In genomic region chr18:49861659-49862058, GRCh38 we compare ENCODE assay signal across 8 cellular contexts. TPM values are rescaled to one million over a fixed set of nuclear protein-coding genes. Genes with fewer than 3 reads are reported as not detected.
DNase-seq lines count a peak whose midpoint lies in the region; ATAC-seq and TF ChIP-seq lines count a peak whose summit lies in the region.

No MANE protein-coding gene starts in this region.

- no peak overlapping the region for H3K4me2 ChIP-seq in GM23338

- no peaks in the 10 kb centered on the region for H4K20me1 ChIP-seq in GM23338 (replicated peaks; ENCODE audit: insufficient read depth)

- no peak overlapping the region for H3K4me3 Mint-ChIP-seq in GM23338

- H3K27ac ChIP-seq in GM23338 (ENCODE audit: low read depth) (no peak overlapping the region), ascending aorta (no peak overlapping the region), right lobe of liver (no peak overlapping the region)

- WGBS in right lobe of liver (ENCODE audit: insufficient coverage, low coverage, low lambda C conversion rate, missing lambda C conversion rate) = 39% methylated on average over 3 of the region's 3 CpGs

- peaks cover 2% of the 10 kb centered on the region for H3K27me3 Mint-ChIP-seq in GM23338 (ENCODE audit: insufficient read depth, low read depth, poor library complexity)

- H3K79me2 ChIP-seq in GM23338 (replicated peaks; ENCODE audit: insufficient read depth) = no peaks in the 10 kb centered on the region

- TF ChIP-seq CTCF in BJ (IDR thresholded peaks at IDR 0.05; ENCODE audit: insufficient read depth, low read depth, low read length) (peak; percentile 49), GM23338 (conservative IDR thresholded peaks at IDR 0.05; ENCODE audit: low read depth in 2 of 2) (peak; percentile 45 to 54), ascending aorta (IDR thresholded peaks at IDR 0.05) (peak in 2 of 3 experiments; percentile 20 to 29), right lobe of liver (IDR thresholded peaks at IDR 0.05) (peak; percentile 35 to 52 (median 46))

- peaks cover 9% of the 10 kb centered on the region for H3K4me1 ChIP-seq in GM23338 (ENCODE audit: insufficient read depth)
- H3K4me1 ChIP-seq in ascending aorta = no peaks in the 10 kb centered on the region
- H3K4me1 ChIP-seq in right lobe of liver = peaks cover 0 to 11% (median 2%) of the 10 kb centered on the region in 4 donors

- DNase-seq in BJ (ENCODE audit: low read depth) (no peak), GM23338 (ENCODE audit: low spot score) (peak; percentile 12), ascending aorta (ENCODE audit: low spot score in 2 of 2) (no peak), right lobe of liver (no peak), NCI-H187 (lab: John Stamatoyannopoulos, UW) (no peak), NOMO-1 treated with DMSO at 0.1 percent for 48 hours (lab: John Stamatoyannopoulos, UW; ENCODE audit: unreplicated experiment) (no peak)
- DNase-seq in activated CD4-positive, CD25-positive, alpha-beta regulatory T cell (lab: John Stamatoyannopoulos, UW) = no peak

- H3F3A ChIP-seq in GM23338 (replicated peaks; ENCODE audit: low read depth) = no peaks in the 10 kb centered on the region

- no peak overlapping the region for H3K4me3 ChIP-seq in BJ (ENCODE audit: low read depth, low read length)
- H3K4me3 ChIP-seq in GM23338 = no peak overlapping the region
- no peak overlapping the region for H3K4me3 ChIP-seq in ascending aorta
- H3K4me3 ChIP-seq in right lobe of liver = no peak overlapping the region

- H3K4me1 Mint-ChIP-seq in GM23338 = peaks cover 13% of the 10 kb centered on the region

- H3K9me3 Mint-ChIP-seq in GM23338 = no peaks in the 10 kb centered on the region

- no peak for ATAC-seq in GM23338
- ATAC-seq in right lobe of liver = peak in 1 of 4 donors; percentile 16
- ATAC-seq in GM18873 (IDR thresholded peaks at IDR 0.05; ENCODE audit: low FRiP score, unreplicated experiment) = no peak

- no peak overlapping the region for H3K27ac Mint-ChIP-seq in GM23338

- POLR2A ChIA-PET in BJ (lab: Charles Lee) = no interaction called here

- no peaks in the 10 kb centered on the region; the same call in 2 of the 3 replicates for H3K36me3 Mint-ChIP-seq in GM23338 (ENCODE audit: low read depth)

- no peak overlapping the region for H2AFZ ChIP-seq in GM23338

- H3K27me3 ChIP-seq in BJ (ENCODE audit: control insufficient read depth, insufficient read depth, low read length) = peaks cover 4% of the 10 kb centered on the region
- no peaks in the 10 kb centered on the region for H3K27me3 ChIP-seq in GM23338 (ENCODE audit: insufficient read depth)
- H3K27me3 ChIP-seq in ascending aorta = no peaks in the 10 kb centered on the region
- no peaks in the 10 kb centered on the region for H3K27me3 ChIP-seq in right lobe of liver

- intact Hi-C loops in ascending aorta (cut with DNase I) (no loop called here), right lobe of liver (cut with DNase I) (loop anchor here in 1 of 2 donors (10.0 kb wide), 1 partner anchor 297 kb away; the partner anchor contains the start of gene LIPG)

- no peaks in the 10 kb centered on the region for H3K9me3 ChIP-seq in ascending aorta
- no peaks in the 10 kb centered on the region for H3K9me3 ChIP-seq in right lobe of liver

- no peaks in the 10 kb centered on the region for H3K36me3 ChIP-seq in BJ (ENCODE audit: control insufficient read depth, insufficient read depth, low read length)
- H3K36me3 ChIP-seq in GM23338 (ENCODE audit: insufficient read depth) = no peaks in the 10 kb centered on the region
- no peaks in the 10 kb centered on the region for H3K36me3 ChIP-seq in ascending aorta
- no peaks in the 10 kb centered on the region for H3K36me3 ChIP-seq in right lobe of liver

- CTCF ChIA-PET in BJ (lab: Yijun Ruan, JAX) = interaction anchor here (5.5 to 13.2 kb wide), 4 partner anchors 11 to 353 kb away, joined by 26 to 258 read pairs (median 118); partner anchors contain the start of gene LIPG

- TF ChIP-seq POLR2A in right lobe of liver (IDR thresholded peaks at IDR 0.05) = no peak

- no peaks in the 10 kb centered on the region for H3K9me2 ChIP-seq in GM23338 (ENCODE audit: insufficient read depth)

TF ChIP-seq in GM23338, 12 proteins besides CTCF, POLR2A, EP300 and RAD21:
- TF ChIP-seq ETS1 (IDR thresholded peaks at IDR 0.05) (no peak), JUNB (IDR thresholded peaks at IDR 0.05; ENCODE audit: unreplicated experiment) (no peak)

RNA-seq across cellular contexts. Expression of gene ACAA2, which starts 48.3 kb away (rescaled TPM):
- polyA plus RNA-seq in BJ (2011; rRNA removed) (14.1 and 18.5 TPM in 2 replicates), GM23338 (2016; fragmentation: Nextera tagmentation; extraction: Ambion mirVana) (83.8 and 91.1 TPM in 2 replicates)
- 11.5 TPM in 2 replicates for polyA minus RNA-seq in BJ (2011; rRNA and poly(A)+ RNA removed)
- total RNA-seq in GM23338 (2014; rRNA removed; shearing (Covaris generic)) = 123 and 126 TPM in 2 replicates
- total RNA-seq in ascending aorta (33.4 TPM), right lobe of liver (100 to 1,000 TPM; 312 to 644 (median 421) TPM)
